8 cellular contexts compared by ENCODE assay signal in the genomic region with DNA sequence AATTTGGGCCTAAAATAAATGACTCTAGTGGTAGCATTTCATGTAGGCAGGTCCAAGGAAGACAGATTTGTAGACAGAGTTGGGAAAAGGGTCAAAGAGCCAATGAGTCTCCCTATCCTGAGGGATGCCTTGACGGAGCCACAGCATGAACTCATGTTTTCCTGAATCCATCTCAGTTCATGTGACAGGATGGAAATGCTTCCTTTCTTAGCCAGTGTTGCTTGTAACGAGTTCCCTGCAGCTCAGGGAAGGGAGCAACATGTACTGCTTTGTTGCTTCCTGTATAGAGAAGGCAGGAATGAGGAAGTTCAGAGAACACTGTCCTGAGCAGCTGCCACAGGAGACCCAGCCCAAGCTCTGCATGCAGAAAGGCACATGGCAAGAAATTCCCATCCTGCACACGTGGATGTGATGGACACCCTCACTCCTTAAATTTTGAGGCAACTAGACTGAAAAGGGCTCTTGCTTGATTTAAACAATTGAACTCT. TPM values are rescaled to one million over a fixed set of nuclear protein-coding genes. Genes with fewer than 3 reads are reported as not detected.
DNase-seq lines count a peak whose midpoint lies in the region; ATAC-seq and TF ChIP-seq lines count a peak whose summit lies in the region.

No MANE protein-coding gene starts in this region.

- H3K9ac ChIP-seq in parathyroid adenoma = no peak overlapping the region

- H2AFZ ChIP-seq in parathyroid adenoma = no peak overlapping the region

- TF ChIP-seq CTCF in parathyroid adenoma (IDR thresholded peaks at IDR 0.05) = no peak

- no peaks in the 10 kb centered on the region for H3K36me3 ChIP-seq in parathyroid adenoma (ENCODE audit: control insufficient read depth, insufficient read depth, low read length)

- no peaks in the 10 kb centered on the region for H3K27me3 ChIP-seq in parathyroid adenoma (ENCODE audit: control insufficient read depth, insufficient read depth, low read length)

- H3K4me3 ChIP-seq in parathyroid adenoma (ENCODE audit: low read depth, low read length) = no peak overlapping the region

- H3K4me2 ChIP-seq in parathyroid adenoma (ENCODE audit: low read length) = no peak overlapping the region

- H3K9me3 ChIP-seq in parathyroid adenoma (ENCODE audit: control insufficient read depth, low read length) = no peaks in the 10 kb centered on the region

- H3K4me1 ChIP-seq in parathyroid adenoma = no peaks in the 10 kb centered on the region

- peak; percentile 58 for DNase-seq in GF-D8 (lab: John Stamatoyannopoulos, UW)
- DNase-seq in SKM-1 (lab: John Stamatoyannopoulos, UW; ENCODE audit: unreplicated experiment) = peak; percentile 74
- peak; percentile 55 for DNase-seq in glomerular endothelial cell (ENCODE audit: extremely low read depth, low read depth, low spot score)
- no peak for DNase-seq in NCI-H2171 (lab: John Stamatoyannopoulos, UW)
- DNase-seq in NCI-H748 (lab: John Stamatoyannopoulos, UW; ENCODE audit: unreplicated experiment) = no peak

- no peaks in the 10 kb centered on the region for H3K79me2 ChIP-seq in parathyroid adenoma

- H3K27ac ChIP-seq in parathyroid adenoma = peak overlapping the region; percentile 53

- no peak for ATAC-seq in HG02973 (IDR thresholded peaks at IDR 0.05; ENCODE audit: unreplicated experiment)
- ATAC-seq in GM18502 (IDR thresholded peaks at IDR 0.05; ENCODE audit: poor library complexity, unreplicated experiment) = no peak

RNA-seq across cellular contexts. Expression of a gene that starts 27.9 kb away (rescaled TPM):
- total RNA-seq in glomerular endothelial cell = 2.5 and 2.9 TPM in 2 replicates

Comparison
In these comparisons a context has a peak if more than half of its experiments do, and no peak if none do; other contexts are left out.
1. DNase-seq: peak in GF-D8 (single experiment), SKM-1 (single experiment) and glomerular endothelial cell (single experiment); none in NCI-H2171 (single experiment) and NCI-H748 (single experiment).